In the genomic region with DNA sequence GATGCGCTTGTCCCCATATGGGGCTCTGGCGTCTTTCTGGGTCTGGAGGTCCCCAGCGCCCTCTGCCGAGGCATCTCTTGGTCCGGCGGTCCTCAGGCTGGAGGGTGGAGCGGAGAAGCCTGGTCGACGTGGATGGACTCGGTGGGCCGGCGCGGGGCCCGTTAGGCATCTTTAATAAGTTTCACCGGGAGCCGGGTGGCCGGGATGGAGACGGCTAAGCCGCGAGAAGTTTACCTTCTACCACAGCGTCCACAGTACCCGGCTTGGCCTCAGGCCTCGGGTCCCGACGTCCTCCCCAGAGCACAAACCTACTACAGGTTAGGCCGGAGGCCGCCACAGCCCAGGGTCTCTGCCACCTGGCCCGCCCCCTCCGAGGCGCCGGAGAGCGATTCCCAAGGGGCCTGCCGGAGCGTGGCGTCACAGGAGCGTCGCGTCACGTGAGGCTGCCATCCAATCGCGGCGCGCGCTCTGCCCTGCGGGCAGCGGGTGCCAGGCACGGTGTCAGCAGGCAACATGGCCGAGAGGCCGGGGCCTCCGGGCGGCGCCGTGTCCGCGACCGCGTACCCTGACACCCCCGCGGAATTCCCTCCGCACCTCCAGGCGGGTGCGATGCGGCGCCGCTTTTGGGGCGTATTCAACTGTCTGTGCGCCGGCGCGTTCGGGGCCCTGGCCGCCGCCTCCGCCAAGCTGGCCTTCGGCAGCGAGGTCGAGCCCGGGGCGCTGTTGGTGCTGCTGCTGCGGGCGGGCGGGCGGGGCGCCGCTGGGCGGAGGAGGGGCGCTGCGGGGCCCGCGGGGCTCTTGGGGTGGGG, we compare ENCODE assay signal across 1 cellular context.
TF ChIP-seq lines count a peak whose summit lies in the region.

A gene (plus strand): TSS at position 501 of the 809 bp plus-strand sequence. CDS start 13 bp downstream, at position 514.

TF ChIP-seq in WTC11, 78 proteins besides CTCF, POLR2A, EP300 and RAD21 (continued from another document and continues in another):
- TF ChIP-seq, protein P1, sequence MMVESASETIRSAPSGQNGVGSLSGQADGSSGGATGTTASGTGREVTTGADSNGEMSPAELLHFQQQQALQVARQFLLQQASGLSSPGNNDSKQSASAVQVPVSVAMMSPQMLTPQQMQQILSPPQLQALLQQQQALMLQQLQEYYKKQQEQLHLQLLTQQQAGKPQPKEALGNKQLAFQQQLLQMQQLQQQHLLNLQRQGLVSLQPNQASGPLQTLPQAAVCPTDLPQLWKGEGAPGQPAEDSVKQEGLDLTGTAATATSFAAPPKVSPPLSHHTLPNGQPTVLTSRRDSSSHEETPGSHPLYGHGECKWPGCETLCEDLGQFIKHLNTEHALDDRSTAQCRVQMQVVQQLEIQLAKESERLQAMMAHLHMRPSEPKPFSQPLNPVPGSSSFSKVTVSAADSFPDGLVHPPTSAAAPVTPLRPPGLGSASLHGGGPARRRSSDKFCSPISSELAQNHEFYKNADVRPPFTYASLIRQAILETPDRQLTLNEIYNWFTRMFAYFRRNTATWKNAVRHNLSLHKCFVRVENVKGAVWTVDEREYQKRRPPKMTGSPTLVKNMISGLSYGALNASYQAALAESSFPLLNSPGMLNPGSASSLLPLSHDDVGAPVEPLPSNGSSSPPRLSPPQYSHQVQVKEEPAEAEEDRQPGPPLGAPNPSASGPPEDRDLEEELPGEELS (CRISPR knock-in tag; IDR thresholded peaks at IDR 0.05), result peak; percentile 87
- TF ChIP-seq NR3C1 (CRISPR knock-in tag; conservative IDR thresholded peaks at IDR 0.05; ENCODE audit: low read depth) (peak; percentile 79; the same call in 1 of the 2 replicates), IRF2 (CRISPR knock-in tag; IDR thresholded peaks at IDR 0.05; ENCODE audit: borderline replicate concordance, low read depth) (no peak), PRRX2 (CRISPR knock-in tag; IDR thresholded peaks at IDR 0.05) (no peak), ESRRA (CRISPR knock-in tag; IDR thresholded peaks at IDR 0.05; ENCODE audit: borderline replicate concordance) (0 out of 2 replicates have a peak, but pooled peaks have one; percentile 41), ZNF232 (CRISPR knock-in tag; IDR thresholded peaks at IDR 0.05) (no peak; the same call in 1 of the 2 replicates), TCF7 (CRISPR knock-in tag; IDR thresholded peaks at IDR 0.05; ENCODE audit: low read depth) (no peak), NFE2L1 (CRISPR knock-in tag; IDR thresholded peaks at IDR 0.05) (peak; percentile 60; the same call in 1 of the 2 replicates), TP53 (CRISPR knock-in tag; IDR thresholded peaks at IDR 0.05) (peak; percentile 87; the same call in 1 of the 2 replicates), ZNF416 (CRISPR knock-in tag; IDR thresholded peaks at IDR 0.05) (peak; percentile 55; the same call in 1 of the 2 replicates), JAZF1 (CRISPR knock-in tag; IDR thresholded peaks at IDR 0.05) (no peak), NR2C2 (CRISPR knock-in tag; IDR thresholded peaks at IDR 0.05) (no peak), FOXJ3 (CRISPR knock-in tag; IDR thresholded peaks at IDR 0.05; ENCODE audit: borderline replicate concordance) (no peak), SP1 (CRISPR knock-in tag; conservative IDR thresholded peaks at IDR 0.05) (peak; percentile 73), ZNF121 (CRISPR knock-in tag; IDR thresholded peaks at IDR 0.05) (peak; percentile 99), GABPB1 (CRISPR knock-in tag; IDR thresholded peaks at IDR 0.05) (peak; percentile 43; the same call in 1 of the 2 replicates), SMAD3 (CRISPR knock-in tag; IDR thresholded peaks at IDR 0.05; ENCODE audit: borderline replicate concordance) (peak; percentile 64; the same call in 1 of the 2 replicates), FOXK1 (CRISPR knock-in tag; IDR thresholded peaks at IDR 0.05) (peak; percentile 90), OVOL2 (CRISPR knock-in tag; IDR thresholded peaks at IDR 0.05; ENCODE audit: borderline replicate concordance) (no peak), ATF1 (CRISPR knock-in tag; IDR thresholded peaks at IDR 0.05) (no peak), CBFB (CRISPR knock-in tag; IDR thresholded peaks at IDR 0.05; ENCODE audit: low read depth) (peak; percentile 82; the same call in 1 of the 2 replicates), TEAD4 (CRISPR knock-in tag; IDR thresholded peaks at IDR 0.05) (no peak)
- TF ChIP-seq, protein P2, sequence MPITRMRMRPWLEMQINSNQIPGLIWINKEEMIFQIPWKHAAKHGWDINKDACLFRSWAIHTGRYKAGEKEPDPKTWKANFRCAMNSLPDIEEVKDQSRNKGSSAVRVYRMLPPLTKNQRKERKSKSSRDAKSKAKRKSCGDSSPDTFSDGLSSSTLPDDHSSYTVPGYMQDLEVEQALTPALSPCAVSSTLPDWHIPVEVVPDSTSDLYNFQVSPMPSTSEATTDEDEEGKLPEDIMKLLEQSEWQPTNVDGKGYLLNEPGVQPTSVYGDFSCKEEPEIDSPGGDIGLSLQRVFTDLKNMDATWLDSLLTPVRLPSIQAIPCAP (CRISPR knock-in tag; IDR thresholded peaks at IDR 0.05), result no peak
- TF ChIP-seq, protein P3, sequence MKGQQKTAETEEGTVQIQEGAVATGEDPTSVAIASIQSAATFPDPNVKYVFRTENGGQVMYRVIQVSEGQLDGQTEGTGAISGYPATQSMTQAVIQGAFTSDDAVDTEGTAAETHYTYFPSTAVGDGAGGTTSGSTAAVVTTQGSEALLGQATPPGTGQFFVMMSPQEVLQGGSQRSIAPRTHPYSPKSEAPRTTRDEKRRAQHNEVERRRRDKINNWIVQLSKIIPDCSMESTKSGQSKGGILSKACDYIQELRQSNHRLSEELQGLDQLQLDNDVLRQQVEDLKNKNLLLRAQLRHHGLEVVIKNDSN (CRISPR knock-in tag; IDR thresholded peaks at IDR 0.05), result peak; percentile 100
- TF ChIP-seq, protein P4, sequence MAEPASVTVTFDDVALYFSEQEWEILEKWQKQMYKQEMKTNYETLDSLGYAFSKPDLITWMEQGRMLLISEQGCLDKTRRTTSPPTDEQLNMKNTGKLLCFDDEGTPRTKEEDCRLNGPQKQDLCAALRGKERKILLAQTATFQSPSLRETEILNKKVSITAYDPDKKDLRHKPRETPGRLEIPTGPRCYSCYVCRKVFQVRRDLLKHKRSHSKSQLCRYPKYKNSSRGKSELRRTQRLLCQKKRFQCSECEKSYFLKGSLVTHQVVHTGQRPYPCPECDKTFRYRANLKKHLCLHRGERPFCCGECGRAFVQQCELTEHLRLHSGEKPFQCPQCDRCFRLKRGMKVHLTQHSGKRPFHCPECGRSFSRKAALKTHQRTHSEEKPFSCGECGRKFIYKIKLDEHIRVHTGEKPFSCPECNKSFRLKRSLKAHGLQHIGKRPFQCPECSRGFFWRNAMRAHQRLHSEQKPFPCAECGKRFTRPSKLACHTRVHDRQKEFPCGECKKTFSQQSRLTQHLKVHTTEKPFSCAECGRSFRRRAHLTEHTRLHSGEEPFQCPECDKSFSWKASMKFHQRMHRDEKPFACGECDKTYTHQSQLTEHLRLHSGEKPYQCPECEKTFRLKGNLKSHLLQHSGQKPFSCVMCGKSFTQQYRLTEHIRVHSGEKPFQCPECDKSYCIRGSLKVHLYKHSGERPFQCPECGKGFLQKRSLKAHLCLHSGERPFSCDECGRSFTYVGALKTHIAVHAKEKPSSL (CRISPR knock-in tag; conservative IDR thresholded peaks at IDR 0.05), result no peak
- TF ChIP-seq, protein P5, sequence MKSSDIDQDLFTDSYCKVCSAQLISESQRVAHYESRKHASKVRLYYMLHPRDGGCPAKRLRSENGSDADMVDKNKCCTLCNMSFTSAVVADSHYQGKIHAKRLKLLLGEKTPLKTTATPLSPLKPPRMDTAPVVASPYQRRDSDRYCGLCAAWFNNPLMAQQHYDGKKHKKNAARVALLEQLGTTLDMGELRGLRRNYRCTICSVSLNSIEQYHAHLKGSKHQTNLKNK (CRISPR knock-in tag; IDR thresholded peaks at IDR 0.05), result no peak
- TF ChIP-seq, protein P6, sequence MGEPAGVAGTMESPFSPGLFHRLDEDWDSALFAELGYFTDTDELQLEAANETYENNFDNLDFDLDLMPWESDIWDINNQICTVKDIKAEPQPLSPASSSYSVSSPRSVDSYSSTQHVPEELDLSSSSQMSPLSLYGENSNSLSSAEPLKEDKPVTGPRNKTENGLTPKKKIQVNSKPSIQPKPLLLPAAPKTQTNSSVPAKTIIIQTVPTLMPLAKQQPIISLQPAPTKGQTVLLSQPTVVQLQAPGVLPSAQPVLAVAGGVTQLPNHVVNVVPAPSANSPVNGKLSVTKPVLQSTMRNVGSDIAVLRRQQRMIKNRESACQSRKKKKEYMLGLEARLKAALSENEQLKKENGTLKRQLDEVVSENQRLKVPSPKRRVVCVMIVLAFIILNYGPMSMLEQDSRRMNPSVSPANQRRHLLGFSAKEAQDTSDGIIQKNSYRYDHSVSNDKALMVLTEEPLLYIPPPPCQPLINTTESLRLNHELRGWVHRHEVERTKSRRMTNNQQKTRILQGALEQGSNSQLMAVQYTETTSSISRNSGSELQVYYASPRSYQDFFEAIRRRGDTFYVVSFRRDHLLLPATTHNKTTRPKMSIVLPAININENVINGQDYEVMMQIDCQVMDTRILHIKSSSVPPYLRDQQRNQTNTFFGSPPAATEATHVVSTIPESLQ (CRISPR knock-in tag; IDR thresholded peaks at IDR 0.05), result no peak
- TF ChIP-seq, protein P7, sequence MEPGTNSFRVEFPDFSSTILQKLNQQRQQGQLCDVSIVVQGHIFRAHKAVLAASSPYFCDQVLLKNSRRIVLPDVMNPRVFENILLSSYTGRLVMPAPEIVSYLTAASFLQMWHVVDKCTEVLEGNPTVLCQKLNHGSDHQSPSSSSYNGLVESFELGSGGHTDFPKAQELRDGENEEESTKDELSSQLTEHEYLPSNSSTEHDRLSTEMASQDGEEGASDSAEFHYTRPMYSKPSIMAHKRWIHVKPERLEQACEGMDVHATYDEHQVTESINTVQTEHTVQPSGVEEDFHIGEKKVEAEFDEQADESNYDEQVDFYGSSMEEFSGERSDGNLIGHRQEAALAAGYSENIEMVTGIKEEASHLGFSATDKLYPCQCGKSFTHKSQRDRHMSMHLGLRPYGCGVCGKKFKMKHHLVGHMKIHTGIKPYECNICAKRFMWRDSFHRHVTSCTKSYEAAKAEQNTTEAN (CRISPR knock-in tag; IDR thresholded peaks at IDR 0.05), result no peak; the same call in none of the 2 replicates
- TF ChIP-seq, protein P8, sequence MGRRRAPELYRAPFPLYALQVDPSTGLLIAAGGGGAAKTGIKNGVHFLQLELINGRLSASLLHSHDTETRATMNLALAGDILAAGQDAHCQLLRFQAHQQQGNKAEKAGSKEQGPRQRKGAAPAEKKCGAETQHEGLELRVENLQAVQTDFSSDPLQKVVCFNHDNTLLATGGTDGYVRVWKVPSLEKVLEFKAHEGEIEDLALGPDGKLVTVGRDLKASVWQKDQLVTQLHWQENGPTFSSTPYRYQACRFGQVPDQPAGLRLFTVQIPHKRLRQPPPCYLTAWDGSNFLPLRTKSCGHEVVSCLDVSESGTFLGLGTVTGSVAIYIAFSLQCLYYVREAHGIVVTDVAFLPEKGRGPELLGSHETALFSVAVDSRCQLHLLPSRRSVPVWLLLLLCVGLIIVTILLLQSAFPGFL (CRISPR knock-in tag; IDR thresholded peaks at IDR 0.05; ENCODE audit: borderline replicate concordance), result no peak
- TF ChIP-seq, protein P9, sequence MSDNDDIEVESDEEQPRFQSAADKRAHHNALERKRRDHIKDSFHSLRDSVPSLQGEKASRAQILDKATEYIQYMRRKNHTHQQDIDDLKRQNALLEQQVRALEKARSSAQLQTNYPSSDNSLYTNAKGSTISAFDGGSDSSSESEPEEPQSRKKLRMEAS (CRISPR knock-in tag; IDR thresholded peaks at IDR 0.05), result peak; percentile 90
- TF ChIP-seq, protein P10, sequence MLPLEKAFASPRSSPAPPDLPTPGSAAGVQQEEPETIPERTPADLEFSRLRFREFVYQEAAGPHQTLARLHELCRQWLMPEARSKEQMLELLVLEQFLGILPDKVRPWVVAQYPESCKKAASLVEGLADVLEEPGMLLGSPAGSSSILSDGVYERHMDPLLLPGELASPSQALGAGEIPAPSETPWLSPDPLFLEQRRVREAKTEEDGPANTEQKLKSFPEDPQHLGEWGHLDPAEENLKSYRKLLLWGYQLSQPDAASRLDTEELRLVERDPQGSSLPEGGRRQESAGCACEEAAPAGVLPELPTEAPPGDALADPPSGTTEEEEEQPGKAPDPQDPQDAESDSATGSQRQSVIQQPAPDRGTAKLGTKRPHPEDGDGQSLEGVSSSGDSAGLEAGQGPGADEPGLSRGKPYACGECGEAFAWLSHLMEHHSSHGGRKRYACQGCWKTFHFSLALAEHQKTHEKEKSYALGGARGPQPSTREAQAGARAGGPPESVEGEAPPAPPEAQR (CRISPR knock-in tag; IDR thresholded peaks at IDR 0.05), result no peak
- TF ChIP-seq, protein P11, sequence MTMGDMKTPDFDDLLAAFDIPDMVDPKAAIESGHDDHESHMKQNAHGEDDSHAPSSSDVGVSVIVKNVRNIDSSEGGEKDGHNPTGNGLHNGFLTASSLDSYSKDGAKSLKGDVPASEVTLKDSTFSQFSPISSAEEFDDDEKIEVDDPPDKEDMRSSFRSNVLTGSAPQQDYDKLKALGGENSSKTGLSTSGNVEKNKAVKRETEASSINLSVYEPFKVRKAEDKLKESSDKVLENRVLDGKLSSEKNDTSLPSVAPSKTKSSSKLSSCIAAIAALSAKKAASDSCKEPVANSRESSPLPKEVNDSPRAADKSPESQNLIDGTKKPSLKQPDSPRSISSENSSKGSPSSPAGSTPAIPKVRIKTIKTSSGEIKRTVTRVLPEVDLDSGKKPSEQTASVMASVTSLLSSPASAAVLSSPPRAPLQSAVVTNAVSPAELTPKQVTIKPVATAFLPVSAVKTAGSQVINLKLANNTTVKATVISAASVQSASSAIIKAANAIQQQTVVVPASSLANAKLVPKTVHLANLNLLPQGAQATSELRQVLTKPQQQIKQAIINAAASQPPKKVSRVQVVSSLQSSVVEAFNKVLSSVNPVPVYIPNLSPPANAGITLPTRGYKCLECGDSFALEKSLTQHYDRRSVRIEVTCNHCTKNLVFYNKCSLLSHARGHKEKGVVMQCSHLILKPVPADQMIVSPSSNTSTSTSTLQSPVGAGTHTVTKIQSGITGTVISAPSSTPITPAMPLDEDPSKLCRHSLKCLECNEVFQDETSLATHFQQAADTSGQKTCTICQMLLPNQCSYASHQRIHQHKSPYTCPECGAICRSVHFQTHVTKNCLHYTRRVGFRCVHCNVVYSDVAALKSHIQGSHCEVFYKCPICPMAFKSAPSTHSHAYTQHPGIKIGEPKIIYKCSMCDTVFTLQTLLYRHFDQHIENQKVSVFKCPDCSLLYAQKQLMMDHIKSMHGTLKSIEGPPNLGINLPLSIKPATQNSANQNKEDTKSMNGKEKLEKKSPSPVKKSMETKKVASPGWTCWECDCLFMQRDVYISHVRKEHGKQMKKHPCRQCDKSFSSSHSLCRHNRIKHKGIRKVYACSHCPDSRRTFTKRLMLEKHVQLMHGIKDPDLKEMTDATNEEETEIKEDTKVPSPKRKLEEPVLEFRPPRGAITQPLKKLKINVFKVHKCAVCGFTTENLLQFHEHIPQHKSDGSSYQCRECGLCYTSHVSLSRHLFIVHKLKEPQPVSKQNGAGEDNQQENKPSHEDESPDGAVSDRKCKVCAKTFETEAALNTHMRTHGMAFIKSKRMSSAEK (CRISPR knock-in tag; IDR thresholded peaks at IDR 0.05; ENCODE audit: borderline replicate concordance), result no peak
- TF ChIP-seq, protein P12, sequence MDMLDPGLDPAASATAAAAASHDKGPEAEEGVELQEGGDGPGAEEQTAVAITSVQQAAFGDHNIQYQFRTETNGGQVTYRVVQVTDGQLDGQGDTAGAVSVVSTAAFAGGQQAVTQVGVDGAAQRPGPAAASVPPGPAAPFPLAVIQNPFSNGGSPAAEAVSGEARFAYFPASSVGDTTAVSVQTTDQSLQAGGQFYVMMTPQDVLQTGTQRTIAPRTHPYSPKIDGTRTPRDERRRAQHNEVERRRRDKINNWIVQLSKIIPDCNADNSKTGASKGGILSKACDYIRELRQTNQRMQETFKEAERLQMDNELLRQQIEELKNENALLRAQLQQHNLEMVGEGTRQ (CRISPR knock-in tag; IDR thresholded peaks at IDR 0.05), result peak; percentile 100
- TF ChIP-seq, protein P13, sequence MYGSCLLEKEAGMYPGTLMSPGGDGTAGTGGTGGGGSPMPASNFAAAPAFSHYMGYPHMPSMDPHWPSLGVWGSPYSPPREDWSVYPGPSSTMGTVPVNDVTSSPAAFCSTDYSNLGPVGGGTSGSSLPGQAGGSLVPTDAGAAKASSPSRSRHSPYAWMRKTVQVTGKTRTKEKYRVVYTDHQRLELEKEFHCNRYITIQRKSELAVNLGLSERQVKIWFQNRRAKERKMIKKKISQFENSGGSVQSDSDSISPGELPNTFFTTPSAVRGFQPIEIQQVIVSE (CRISPR knock-in tag; IDR thresholded peaks at IDR 0.05; ENCODE audit: borderline replicate concordance), result no peak
